1 cellular context compared by ENCODE assay signal in the genomic region with DNA sequence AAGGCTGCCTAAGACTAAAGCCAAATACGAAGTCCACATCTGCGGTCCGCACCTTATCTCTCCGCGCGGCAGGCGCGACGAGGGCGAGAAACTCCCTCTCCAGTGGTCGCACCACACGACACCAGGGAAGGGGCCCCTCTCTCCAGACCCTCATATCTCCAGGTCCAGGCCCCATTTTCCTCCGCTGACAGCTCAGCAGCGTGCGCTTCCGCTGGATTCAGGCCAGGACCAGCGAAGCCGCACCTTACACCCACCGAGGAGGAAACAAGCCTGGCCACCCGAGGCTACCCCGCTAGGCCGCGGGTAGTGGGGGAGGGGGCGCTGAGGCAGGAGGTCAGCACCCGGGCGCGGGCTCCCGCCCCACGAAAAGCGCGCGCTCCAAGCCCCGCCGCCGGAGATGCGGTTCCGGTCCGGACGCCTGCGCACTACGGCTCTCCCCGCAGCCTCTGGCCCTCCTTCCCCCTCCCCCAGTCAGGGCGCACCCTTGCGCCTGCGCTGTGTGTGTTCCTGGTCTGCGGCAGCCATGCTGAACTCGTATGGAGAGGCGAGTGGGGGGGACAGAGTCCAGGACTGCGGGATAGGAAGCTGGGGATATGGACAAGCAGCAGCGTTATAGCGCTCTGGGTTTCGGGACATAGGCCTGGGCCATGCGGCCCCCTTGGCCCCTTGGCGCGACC.
A peak's percentile ranks its signal among the peaks of the same experiment; 100 is the strongest.
TF ChIP-seq lines count a peak whose summit lies in the region.

A gene (plus strand): TSS at position 502 of the 677 bp plus-strand sequence. CDS start 4,305 bp downstream, outside the sequence.

TF ChIP-seq in K562, 482 proteins besides CTCF, POLR2A, EP300 and RAD21 (continued from another document and continues in another):
- TF ChIP-seq MTA3 (IDR thresholded peaks at IDR 0.05; ENCODE audit: borderline replicate concordance), result peak; percentile 95
- no peak for TF ChIP-seq PHB (CRISPR knock-in tag; IDR thresholded peaks at IDR 0.05)
- peak; percentile 85; the same call in 1 of the 2 replicates for TF ChIP-seq NBN (IDR thresholded peaks at IDR 0.05; ENCODE audit: low read depth)
- peak; percentile 93 for TF ChIP-seq RNF2 (IDR thresholded peaks at IDR 0.05)
- TF ChIP-seq FOS (IDR thresholded peaks at IDR 0.05; ENCODE audit: extremely low read depth, insufficient read length), result no peak
- no peak for TF ChIP-seq BMI1 (IDR thresholded peaks at IDR 0.05; ENCODE audit: low read length)
- TF ChIP-seq, protein P1, sequence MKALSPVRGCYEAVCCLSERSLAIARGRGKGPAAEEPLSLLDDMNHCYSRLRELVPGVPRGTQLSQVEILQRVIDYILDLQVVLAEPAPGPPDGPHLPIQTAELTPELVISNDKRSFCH (CRISPR knock-in tag; IDR thresholded peaks at IDR 0.05), result no peak
- TF ChIP-seq, protein P1 (tag; IDR thresholded peaks at IDR 0.05), result no peak; the same call in none of the 2 replicates
- TF ChIP-seq ZC3H8 (IDR thresholded peaks at IDR 0.05), result no peak
- TF ChIP-seq ETV1 (tag; conservative IDR thresholded peaks at IDR 0.05; ENCODE audit: low read depth), result peak; percentile 84
- TF ChIP-seq EGR1 (conservative IDR thresholded peaks at IDR 0.05), result peak; percentile 53; the same call in 1 of the 2 replicates
- TF ChIP-seq LARP7 (IDR thresholded peaks at IDR 0.05), result no peak
- no peak for TF ChIP-seq SNRNP70 (optimal IDR thresholded peaks at IDR 0.05; ENCODE audit: low read depth, low read length)
- no peak for TF ChIP-seq SIX5 (IDR thresholded peaks at IDR 0.05; ENCODE audit: borderline replicate concordance in 1 of 2, insufficient read depth in 1 of 2, low read depth in 1 of 2, low read length in 2 of 2)
- TF ChIP-seq FOXM1 (IDR thresholded peaks at IDR 0.05; ENCODE audit: low read depth), result no peak
- peak; percentile 70 for TF ChIP-seq FOXM1 (CRISPR knock-in tag; IDR thresholded peaks at IDR 0.05; ENCODE audit: low read depth)
- TF ChIP-seq, protein P2, sequence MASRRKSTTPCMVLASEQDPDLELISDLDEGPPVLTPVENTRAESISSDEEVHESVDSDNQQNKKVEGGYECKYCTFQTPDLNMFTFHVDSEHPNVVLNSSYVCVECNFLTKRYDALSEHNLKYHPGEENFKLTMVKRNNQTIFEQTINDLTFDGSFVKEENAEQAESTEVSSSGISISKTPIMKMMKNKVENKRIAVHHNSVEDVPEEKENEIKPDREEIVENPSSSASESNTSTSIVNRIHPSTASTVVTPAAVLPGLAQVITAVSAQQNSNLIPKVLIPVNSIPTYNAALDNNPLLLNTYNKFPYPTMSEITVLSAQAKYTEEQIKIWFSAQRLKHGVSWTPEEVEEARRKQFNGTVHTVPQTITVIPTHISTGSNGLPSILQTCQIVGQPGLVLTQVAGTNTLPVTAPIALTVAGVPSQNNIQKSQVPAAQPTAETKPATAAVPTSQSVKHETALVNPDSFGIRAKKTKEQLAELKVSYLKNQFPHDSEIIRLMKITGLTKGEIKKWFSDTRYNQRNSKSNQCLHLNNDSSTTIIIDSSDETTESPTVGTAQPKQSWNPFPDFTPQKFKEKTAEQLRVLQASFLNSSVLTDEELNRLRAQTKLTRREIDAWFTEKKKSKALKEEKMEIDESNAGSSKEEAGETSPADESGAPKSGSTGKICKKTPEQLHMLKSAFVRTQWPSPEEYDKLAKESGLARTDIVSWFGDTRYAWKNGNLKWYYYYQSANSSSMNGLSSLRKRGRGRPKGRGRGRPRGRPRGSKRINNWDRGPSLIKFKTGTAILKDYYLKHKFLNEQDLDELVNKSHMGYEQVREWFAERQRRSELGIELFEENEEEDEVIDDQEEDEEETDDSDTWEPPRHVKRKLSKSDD (conservative IDR thresholded peaks at IDR 0.05; ENCODE audit: low read length), result no peak
- no peak for TF ChIP-seq RAD51 (IDR thresholded peaks at IDR 0.05; ENCODE audit: borderline replicate concordance, low read depth)
- TF ChIP-seq NELFE (IDR thresholded peaks at IDR 0.05; ENCODE audit: insufficient read depth, insufficient read length), result no peak
- TF ChIP-seq GATA2 (CRISPR knock-in tag; IDR thresholded peaks at IDR 0.05), result peak; percentile 48; the same call in 1 of the 2 replicates
- TF ChIP-seq TAL1 (IDR thresholded peaks at IDR 0.05), result peak; percentile 54; the same call in 1 of the 2 replicates
- TF ChIP-seq DACH1 (IDR thresholded peaks at IDR 0.05; ENCODE audit: partially characterized antibody), result no peak
- no peak for TF ChIP-seq MBD2 (IDR thresholded peaks at IDR 0.05; ENCODE audit: borderline replicate concordance, low read depth)
- TF ChIP-seq, protein P3, sequence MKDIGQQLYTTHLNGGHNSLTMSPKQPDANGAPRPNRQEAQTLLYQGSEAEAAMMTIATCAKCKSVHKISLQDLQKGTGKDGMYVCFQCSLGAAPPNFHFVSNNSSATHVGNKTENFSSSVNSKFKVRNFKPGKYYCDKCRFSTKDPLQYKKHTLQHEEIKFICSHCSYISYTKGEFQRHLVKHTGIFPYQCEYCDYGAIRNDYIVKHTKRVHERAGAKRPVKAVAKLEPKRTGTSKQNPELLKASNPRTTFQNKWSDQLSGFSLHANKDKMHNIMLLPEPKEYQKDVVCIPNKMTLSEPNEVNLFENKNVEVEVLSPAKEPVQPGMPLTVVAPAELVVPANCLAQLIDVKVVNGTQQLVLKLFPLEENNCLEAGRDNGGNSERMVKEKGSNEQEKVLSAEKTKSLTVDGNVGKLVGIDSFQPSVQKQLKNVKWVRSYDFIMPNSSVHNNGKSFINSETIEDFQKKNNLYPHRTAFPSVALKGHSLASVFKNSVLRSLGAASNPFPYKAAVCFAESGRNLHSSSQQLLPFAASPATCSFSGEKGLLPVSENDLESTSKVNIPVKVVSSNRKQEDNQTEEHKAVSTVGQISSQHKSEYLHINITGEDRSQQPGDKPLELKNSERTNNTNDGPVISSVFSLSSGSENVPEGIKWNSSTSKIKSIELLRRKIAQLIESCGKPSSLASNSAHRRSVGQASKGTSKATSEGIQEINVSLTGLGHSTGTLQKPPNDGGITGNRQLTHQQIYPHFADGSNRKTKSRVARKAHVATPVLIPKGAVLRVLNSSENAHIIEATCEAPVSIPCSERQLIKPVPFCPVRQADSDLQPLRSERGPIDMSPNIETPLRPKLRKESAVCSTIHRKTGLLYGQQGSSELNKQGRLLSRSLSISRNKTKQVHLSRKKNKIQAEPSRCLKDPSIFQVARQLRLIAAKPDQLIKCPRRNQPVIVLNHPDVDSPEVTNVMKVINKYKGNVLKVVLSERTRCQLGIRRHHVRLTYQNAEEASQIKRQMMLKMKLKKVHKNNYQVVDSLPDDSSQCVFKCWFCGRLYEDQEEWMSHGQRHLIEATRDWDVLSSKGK (CRISPR knock-in tag; IDR thresholded peaks at IDR 0.05), result no peak
- TF ChIP-seq SRF (CRISPR knock-in tag; IDR thresholded peaks at IDR 0.05), result peak in 1 of 2 experiments; percentile 29; a peak in 1 of 4 replicates
- no peak for TF ChIP-seq FOSL1 (tag; conservative IDR thresholded peaks at IDR 0.05)
- peak; percentile 38; the same call in 1 of the 2 replicates for TF ChIP-seq SMARCC2 (IDR thresholded peaks at IDR 0.05; ENCODE audit: low read depth)
- TF ChIP-seq, protein P4, sequence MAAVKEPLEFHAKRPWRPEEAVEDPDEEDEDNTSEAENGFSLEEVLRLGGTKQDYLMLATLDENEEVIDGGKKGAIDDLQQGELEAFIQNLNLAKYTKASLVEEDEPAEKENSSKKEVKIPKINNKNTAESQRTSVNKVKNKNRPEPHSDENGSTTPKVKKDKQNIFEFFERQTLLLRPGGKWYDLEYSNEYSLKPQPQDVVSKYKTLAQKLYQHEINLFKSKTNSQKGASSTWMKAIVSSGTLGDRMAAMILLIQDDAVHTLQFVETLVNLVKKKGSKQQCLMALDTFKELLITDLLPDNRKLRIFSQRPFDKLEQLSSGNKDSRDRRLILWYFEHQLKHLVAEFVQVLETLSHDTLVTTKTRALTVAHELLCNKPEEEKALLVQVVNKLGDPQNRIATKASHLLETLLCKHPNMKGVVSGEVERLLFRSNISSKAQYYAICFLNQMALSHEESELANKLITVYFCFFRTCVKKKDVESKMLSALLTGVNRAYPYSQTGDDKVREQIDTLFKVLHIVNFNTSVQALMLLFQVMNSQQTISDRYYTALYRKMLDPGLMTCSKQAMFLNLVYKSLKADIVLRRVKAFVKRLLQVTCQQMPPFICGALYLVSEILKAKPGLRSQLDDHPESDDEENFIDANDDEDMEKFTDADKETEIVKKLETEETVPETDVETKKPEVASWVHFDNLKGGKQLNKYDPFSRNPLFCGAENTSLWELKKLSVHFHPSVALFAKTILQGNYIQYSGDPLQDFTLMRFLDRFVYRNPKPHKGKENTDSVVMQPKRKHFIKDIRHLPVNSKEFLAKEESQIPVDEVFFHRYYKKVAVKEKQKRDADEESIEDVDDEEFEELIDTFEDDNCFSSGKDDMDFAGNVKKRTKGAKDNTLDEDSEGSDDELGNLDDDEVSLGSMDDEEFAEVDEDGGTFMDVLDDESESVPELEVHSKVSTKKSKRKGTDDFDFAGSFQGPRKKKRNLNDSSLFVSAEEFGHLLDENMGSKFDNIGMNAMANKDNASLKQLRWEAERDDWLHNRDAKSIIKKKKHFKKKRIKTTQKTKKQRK (IDR thresholded peaks at IDR 0.05; ENCODE audit: borderline replicate concordance, low read depth, low read length), result no peak
- TF ChIP-seq, protein P5, sequence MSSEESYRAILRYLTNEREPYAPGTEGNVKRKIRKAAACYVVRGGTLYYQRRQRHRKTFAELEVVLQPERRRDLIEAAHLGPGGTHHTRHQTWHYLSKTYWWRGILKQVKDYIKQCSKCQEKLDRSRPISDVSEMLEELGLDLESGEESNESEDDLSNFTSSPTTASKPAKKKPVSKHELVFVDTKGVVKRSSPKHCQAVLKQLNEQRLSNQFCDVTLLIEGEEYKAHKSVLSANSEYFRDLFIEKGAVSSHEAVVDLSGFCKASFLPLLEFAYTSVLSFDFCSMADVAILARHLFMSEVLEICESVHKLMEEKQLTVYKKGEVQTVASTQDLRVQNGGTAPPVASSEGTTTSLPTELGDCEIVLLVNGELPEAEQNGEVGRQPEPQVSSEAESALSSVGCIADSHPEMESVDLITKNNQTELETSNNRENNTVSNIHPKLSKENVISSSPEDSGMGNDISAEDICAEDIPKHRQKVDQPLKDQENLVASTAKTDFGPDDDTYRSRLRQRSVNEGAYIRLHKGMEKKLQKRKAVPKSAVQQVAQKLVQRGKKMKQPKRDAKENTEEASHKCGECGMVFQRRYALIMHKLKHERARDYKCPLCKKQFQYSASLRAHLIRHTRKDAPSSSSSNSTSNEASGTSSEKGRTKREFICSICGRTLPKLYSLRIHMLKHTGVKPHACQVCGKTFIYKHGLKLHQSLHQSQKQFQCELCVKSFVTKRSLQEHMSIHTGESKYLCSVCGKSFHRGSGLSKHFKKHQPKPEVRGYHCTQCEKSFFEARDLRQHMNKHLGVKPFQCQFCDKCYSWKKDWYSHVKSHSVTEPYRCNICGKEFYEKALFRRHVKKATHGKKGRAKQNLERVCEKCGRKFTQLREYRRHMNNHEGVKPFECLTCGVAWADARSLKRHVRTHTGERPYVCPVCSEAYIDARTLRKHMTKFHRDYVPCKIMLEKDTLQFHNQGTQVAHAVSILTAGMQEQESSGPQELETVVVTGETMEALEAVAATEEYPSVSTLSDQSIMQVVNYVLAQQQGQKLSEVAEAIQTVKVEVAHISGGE (CRISPR knock-in tag; IDR thresholded peaks at IDR 0.05), result no peak
- no peak for TF ChIP-seq KDM4B (IDR thresholded peaks at IDR 0.05; ENCODE audit: borderline replicate concordance in 2 of 2, low read depth in 1 of 2)
- no peak for TF ChIP-seq HDGF (IDR thresholded peaks at IDR 0.05)
- TF ChIP-seq TCF7 (IDR thresholded peaks at IDR 0.05; ENCODE audit: borderline replicate concordance), result no peak; the same call in 1 of the 2 replicates
- TF ChIP-seq NR3C1 (CRISPR knock-in tag; IDR thresholded peaks at IDR 0.05), result no peak
- TF ChIP-seq, protein P6, sequence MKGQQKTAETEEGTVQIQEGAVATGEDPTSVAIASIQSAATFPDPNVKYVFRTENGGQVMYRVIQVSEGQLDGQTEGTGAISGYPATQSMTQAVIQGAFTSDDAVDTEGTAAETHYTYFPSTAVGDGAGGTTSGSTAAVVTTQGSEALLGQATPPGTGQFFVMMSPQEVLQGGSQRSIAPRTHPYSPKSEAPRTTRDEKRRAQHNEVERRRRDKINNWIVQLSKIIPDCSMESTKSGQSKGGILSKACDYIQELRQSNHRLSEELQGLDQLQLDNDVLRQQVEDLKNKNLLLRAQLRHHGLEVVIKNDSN (CRISPR knock-in tag; IDR thresholded peaks at IDR 0.05), result no peak
- TF ChIP-seq ZNF41 (CRISPR knock-in tag; conservative IDR thresholded peaks at IDR 0.05), result no peak
- peak; percentile 79; the same call in 1 of the 2 replicates for TF ChIP-seq PHF21A (IDR thresholded peaks at IDR 0.05; ENCODE audit: borderline replicate concordance, low read depth)
- TF ChIP-seq BRD9 (IDR thresholded peaks at IDR 0.05; ENCODE audit: low read depth, partially characterized antibody), result no peak
- TF ChIP-seq ZNF408 (CRISPR knock-in tag; IDR thresholded peaks at IDR 0.05; ENCODE audit: low read depth), result no peak
- no peak for TF ChIP-seq XRCC5 (IDR thresholded peaks at IDR 0.05; ENCODE audit: low read depth, low read length)
- no peak for TF ChIP-seq FOXA1 (IDR thresholded peaks at IDR 0.05; ENCODE audit: borderline replicate concordance)
- no peak for TF ChIP-seq TEAD2 (tag; IDR thresholded peaks at IDR 0.05)
- TF ChIP-seq CBFA2T3 (IDR thresholded peaks at IDR 0.05), result peak; percentile 90
- no peak for TF ChIP-seq NCOA4 (IDR thresholded peaks at IDR 0.05; ENCODE audit: partially characterized antibody)
- TF ChIP-seq FOXP1 (CRISPR knock-in tag; IDR thresholded peaks at IDR 0.05), result peak; percentile 85
- TF ChIP-seq NFXL1 (CRISPR knock-in tag; IDR thresholded peaks at IDR 0.05), result no peak
- TF ChIP-seq, protein P7, sequence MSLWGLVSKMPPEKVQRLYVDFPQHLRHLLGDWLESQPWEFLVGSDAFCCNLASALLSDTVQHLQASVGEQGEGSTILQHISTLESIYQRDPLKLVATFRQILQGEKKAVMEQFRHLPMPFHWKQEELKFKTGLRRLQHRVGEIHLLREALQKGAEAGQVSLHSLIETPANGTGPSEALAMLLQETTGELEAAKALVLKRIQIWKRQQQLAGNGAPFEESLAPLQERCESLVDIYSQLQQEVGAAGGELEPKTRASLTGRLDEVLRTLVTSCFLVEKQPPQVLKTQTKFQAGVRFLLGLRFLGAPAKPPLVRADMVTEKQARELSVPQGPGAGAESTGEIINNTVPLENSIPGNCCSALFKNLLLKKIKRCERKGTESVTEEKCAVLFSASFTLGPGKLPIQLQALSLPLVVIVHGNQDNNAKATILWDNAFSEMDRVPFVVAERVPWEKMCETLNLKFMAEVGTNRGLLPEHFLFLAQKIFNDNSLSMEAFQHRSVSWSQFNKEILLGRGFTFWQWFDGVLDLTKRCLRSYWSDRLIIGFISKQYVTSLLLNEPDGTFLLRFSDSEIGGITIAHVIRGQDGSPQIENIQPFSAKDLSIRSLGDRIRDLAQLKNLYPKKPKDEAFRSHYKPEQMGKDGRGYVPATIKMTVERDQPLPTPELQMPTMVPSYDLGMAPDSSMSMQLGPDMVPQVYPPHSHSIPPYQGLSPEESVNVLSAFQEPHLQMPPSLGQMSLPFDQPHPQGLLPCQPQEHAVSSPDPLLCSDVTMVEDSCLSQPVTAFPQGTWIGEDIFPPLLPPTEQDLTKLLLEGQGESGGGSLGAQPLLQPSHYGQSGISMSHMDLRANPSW (CRISPR knock-in tag; IDR thresholded peaks at IDR 0.05), result no peak
- TF ChIP-seq JUND (IDR thresholded peaks at IDR 0.05; ENCODE audit: borderline replicate concordance, low read depth, low read length), result peak; percentile 52
- TF ChIP-seq JUND (tag; IDR thresholded peaks at IDR 0.05; ENCODE audit: borderline replicate concordance, low read depth, low read length), result 0 out of 3 replicates have a peak, but pooled peaks have one; percentile 11
